Comparison of ENCODE assay signal across 7 cellular contexts in genomic region chr11:96075532-96075959, GRCh38.
DNase-seq lines count a peak whose midpoint lies in the region; ATAC-seq and TF ChIP-seq lines count a peak whose summit lies in the region.

No MANE protein-coding gene starts in this region.

- WGBS in spleen, 5 donors = 51 to 60% (median 58%) methylated on average over 5 of the region's 5 CpGs

- H3K9me3 Mint-ChIP-seq in activated T-cell treated with anti-CD3 and anti-CD28 coated beads, Interleukin-2, amount 50 U/mL, for 72 hours = no peaks in the 10 kb centered on the region

- no peaks in the 10 kb centered on the region for H3K9me3 ChIP-seq in spleen

- H3K4me1 Mint-ChIP-seq in activated T-cell treated with anti-CD3 and anti-CD28 coated beads, Interleukin-2, amount 50 U/mL, for 72 hours (ENCODE audit: low read depth) = peaks cover 84% of the 10 kb centered on the region

- peak overlapping the region; percentile 90 for H3K27ac Mint-ChIP-seq in activated T-cell treated with anti-CD3 and anti-CD28 coated beads, Interleukin-2, amount 50 U/mL, for 72 hours

- ATAC-seq in GM19035 (IDR thresholded peaks at IDR 0.05; ENCODE audit: unreplicated experiment) (peak; percentile 71), HG02759 (IDR thresholded peaks at IDR 0.05; ENCODE audit: unreplicated experiment) (peak; percentile 85)
- peak; percentile 89 for ATAC-seq in activated T-cell treated with anti-CD3 and anti-CD28 coated beads, Interleukin-2, amount 50 U/mL, for 72 hours (replicated peaks in 1 of 2)

- no peaks in the 10 kb centered on the region for H3K27me3 Mint-ChIP-seq in activated T-cell treated with anti-CD3 and anti-CD28 coated beads, Interleukin-2, amount 50 U/mL, for 72 hours (ENCODE audit: low read depth)

- peak overlapping the region in 6 of 8 donors; percentile 5 to 45 (median 20) for H3K27ac ChIP-seq in spleen

- H3K4me3 ChIP-seq in spleen = no peak overlapping the region

- intact Hi-C loops in spleen (cut with DNase I; ENCODE audit: low total_unique reads) = no loop called here

- H3K4me1 ChIP-seq in spleen = peaks cover 16 to 45% (median 29%) of the 10 kb centered on the region in 6 donors

- peaks cover 0 to 6% (median 0%) of the 10 kb centered on the region in 6 donors for H3K36me3 ChIP-seq in spleen

- no peak for TF ChIP-seq CTCF in spleen (IDR thresholded peaks at IDR 0.05 in 8 of 11, conservative IDR thresholded peaks at IDR 0.05 in 3 of 11)

- H3K27me3 ChIP-seq in spleen (replicated peaks in 1 of 7) = no peaks in the 10 kb centered on the region

- peak overlapping the region; percentile 51 to 60 for H3K4me3 Mint-ChIP-seq in activated T-cell treated with anti-CD3 and anti-CD28 coated beads, Interleukin-2, amount 50 U/mL, for 72 hours

- TF ChIP-seq POLR2A in spleen (IDR thresholded peaks at IDR 0.05) = no peak

- H3K36me3 Mint-ChIP-seq in activated T-cell treated with anti-CD3 and anti-CD28 coated beads, Interleukin-2, amount 50 U/mL, for 72 hours (ENCODE audit: insufficient read depth in 2 of 2) = peaks cover 2 to 26% of the 10 kb centered on the region in 2 donors

- peak; percentile 26 to 40 for DNase-seq in activated T-cell treated with anti-CD3 and anti-CD28 coated beads, Interleukin-2, amount 50 U/mL, for 72 hours
- DNase-seq in spleen = no peak
- DNase-seq in NOMO-1 treated with DMSO at 0.1 percent for 48 hours (lab: John Stamatoyannopoulos, UW; ENCODE audit: unreplicated experiment) = no peak
- no peak for DNase-seq in HUDEP-2 (lab: John Stamatoyannopoulos, UW; ENCODE audit: unreplicated experiment in 76 of 76)
- no peak for DNase-seq in NCI-H446 (lab: John Stamatoyannopoulos, UW)

Comparison
In these comparisons a context has a peak if more than half of its experiments do, and no peak if none do; other contexts are left out.
1. DNase-seq: peak in activated T-cell treated with anti-CD3 and anti-CD28 coated beads, Interleukin-2, amount 50 U/mL, for 72 hours (2 of 2); none in spleen (single experiment), NOMO-1 treated with DMSO at 0.1 percent for 48 hours (single experiment), HUDEP-2 (0 of 76) and NCI-H446 (0 of 2).
2. Peak in every context shown above with its lines, with median percentiles within 50 percentile points of each other: ATAC-seq.